Comparison of ENCODE assay signal across 19 cellular contexts in genomic region chr2:9778471-9779402, GRCh38.
DNase-seq lines count a peak whose midpoint lies in the region; TF ChIP-seq lines count a peak whose summit lies in the region.
"Had no signal": no experiment of that assay in that cellular context is flagged by ENCODE, and none has a peak within 500 bp of the region (broad histone marks: within the 10 kb centered on the region; RNA-seq: fewer than 3 reads in every experiment).

No MANE protein-coding gene starts in this region.

- H3K36me3 Mint-ChIP-seq in activated CD4-positive, alpha-beta T cell treated with anti-CD3 and anti-CD28 coated beads, Interleukin-2, amount 10 ng/mL, durations not matched to agents 7 days and 5 days (ENCODE audit: low read depth): no peaks in the 10 kb centered on the region
- H3K36me3 Mint-ChIP-seq in dendritic cell treated with granulocyte-macrophage colony-stimulating factor and Interleukin-4, amounts not matched to agents 40 ng/mL and 50 ng/mL, for 4 days (ENCODE audit: low read depth): no peaks in the 10 kb centered on the region
- peaks cover 2% of the 10 kb centered on the region for H3K36me3 Mint-ChIP-seq in neural progenitor cell
- H3K36me3 Mint-ChIP-seq: mesothelial cell of epicardium, type B pancreatic cell had no signal

- no peaks in the 10 kb centered on the region for H3K27me3 ChIP-seq in neural progenitor cell

- no peak for DNase-seq in activated CD4-positive, alpha-beta T cell treated with anti-CD3 and anti-CD28 coated beads, Interleukin-2, amount 10 ng/mL, durations not matched to agents 7 days and 5 days
- no peak for DNase-seq in activated CD4-positive, alpha-beta T cell treated with anti-CD3 and anti-CD28 coated beads, Interleukin-2, amount 50 U/mL, for 1 hour
- no peak for DNase-seq in neural progenitor cell (ENCODE audit: low spot score)
- DNase-seq in GM10266 (ENCODE audit: extremely low spot score): no peak
- no peak for DNase-seq in A172 (ENCODE audit: low spot score)
- no peak for DNase-seq in NK-92 treated with Interleukin-12 subunit alpha and Interleukin-12 subunit beta, amount 100 ng/mL, for 24 hours (lab: John Stamatoyannopoulos, UW)
- DNase-seq: activated CD4-positive, alpha-beta T cell treated with anti-CD3 and anti-CD28 coated beads for 1 hour; activated T-cell treated with anti-CD3 and anti-CD28 coated beads, Interleukin-2, amount 50 U/mL, for 4 hours; GDM1; NCI-H1105 treated with DMSO at 0.1 percent for 48 hours; NCI-H2171 treated with DMSO at 0.1 percent for 48 hours; nucleus accumbens had no signal

- H3K4me2 ChIP-seq in neural progenitor cell: no peak overlapping the region
- H3K4me2 ChIP-seq: A549 had no signal

- CTCF ChIA-PET in activated CD4-positive, alpha-beta T cell treated with anti-CD3 and anti-CD28 coated beads, Interleukin-2, amount 10 ng/mL, durations not matched to agents 7 days and 5 days (lab: Charles Lee): interaction anchor here (0.8 to 2.4 kb wide), 7 partner anchors 8 to 22 kb away, joined by 3 to 6 read pairs (median 3); no protein-coding TSS in a partner anchor
- CTCF ChIA-PET in HEK293 (lab: Yijun Ruan, JAX): interaction anchor here (0.6 to 2.3 kb wide), 9 partner anchors 9 to 1607 kb away, joined by 3 to 17 read pairs (median 4); no protein-coding TSS in a partner anchor

- no peak overlapping the region for H3K27ac ChIP-seq in HEK293 (ENCODE audit: extremely low read depth, low read depth, low read length)
- no peak overlapping the region for H3K27ac ChIP-seq in neural progenitor cell
- H3K27ac ChIP-seq: A549, epithelial cell of prostate had no signal

- H3K36me3 ChIP-seq in HEK293 (ENCODE audit: control insufficient read depth in 2 of 2, insufficient read depth in 1 of 2, low read length in 2 of 2) (no peaks in the 10 kb centered on the region), neural progenitor cell (no peaks in the 10 kb centered on the region)

- intact Hi-C loops in dendritic cell treated with granulocyte-macrophage colony-stimulating factor and Interleukin-4, amounts not matched to agents 40 ng/mL and 50 ng/mL, for 4 days (cut with micrococcal nuclease): no loop called here

- H3K9me3 Mint-ChIP-seq in activated CD4-positive, alpha-beta T cell treated with anti-CD3 and anti-CD28 coated beads, Interleukin-2, amount 10 ng/mL, durations not matched to agents 7 days and 5 days: no peaks in the 10 kb centered on the region
- H3K9me3 Mint-ChIP-seq in dendritic cell treated with granulocyte-macrophage colony-stimulating factor and Interleukin-4, amounts not matched to agents 40 ng/mL and 50 ng/mL, for 4 days: no peaks in the 10 kb centered on the region
- no peaks in the 10 kb centered on the region for H3K9me3 Mint-ChIP-seq in neural progenitor cell
- H3K9me3 Mint-ChIP-seq: activated T-cell treated with anti-CD3 and anti-CD28 coated beads, Interleukin-2, amount 50 U/mL, for 4 hours; type B pancreatic cell had no signal

- H3K4me3 Mint-ChIP-seq in activated CD4-positive, alpha-beta T cell treated with anti-CD3 and anti-CD28 coated beads, Interleukin-2, amount 10 ng/mL, durations not matched to agents 7 days and 5 days: no peak overlapping the region
- no peak overlapping the region for H3K4me3 Mint-ChIP-seq in dendritic cell treated with granulocyte-macrophage colony-stimulating factor and Interleukin-4, amounts not matched to agents 40 ng/mL and 50 ng/mL, for 4 days
- H3K4me3 Mint-ChIP-seq in neural progenitor cell: peak overlapping the region; percentile 18
- H3K4me3 Mint-ChIP-seq: mesothelial cell of epicardium, type B pancreatic cell had no signal

- POLR2A ChIA-PET in activated CD4-positive, alpha-beta T cell treated with anti-CD3 and anti-CD28 coated beads, Interleukin-2, amount 10 ng/mL, durations not matched to agents 7 days and 5 days (lab: Charles Lee): no interaction called here
- POLR2A ChIA-PET in HEK293 (lab: Yijun Ruan, JAX): no interaction called here

- no peaks in the 10 kb centered on the region for H3K9me3 ChIP-seq in HEK293 (ENCODE audit: control insufficient read depth, insufficient read depth, low read depth, low read length)
- H3K9me3 ChIP-seq in neural progenitor cell (ENCODE audit: low read depth): no peaks in the 10 kb centered on the region
- H3K9me3 ChIP-seq: A549 had no signal

- H2AFZ ChIP-seq in neural progenitor cell (replicated peaks): no peak overlapping the region

- no peak overlapping the region for H3K9ac ChIP-seq in neural progenitor cell

- peak overlapping the region; percentile 67 for H3K27ac Mint-ChIP-seq in activated CD4-positive, alpha-beta T cell treated with anti-CD3 and anti-CD28 coated beads, Interleukin-2, amount 10 ng/mL, durations not matched to agents 7 days and 5 days
- peak overlapping the region; percentile 73 for H3K27ac Mint-ChIP-seq in dendritic cell treated with granulocyte-macrophage colony-stimulating factor and Interleukin-4, amounts not matched to agents 40 ng/mL and 50 ng/mL, for 4 days
- H3K27ac Mint-ChIP-seq in neural progenitor cell: peak overlapping the region; percentile 78
- H3K27ac Mint-ChIP-seq: mesothelial cell of epicardium, type B pancreatic cell had no signal

- H3K4me1 Mint-ChIP-seq in activated CD4-positive, alpha-beta T cell treated with anti-CD3 and anti-CD28 coated beads, Interleukin-2, amount 10 ng/mL, durations not matched to agents 7 days and 5 days: peaks cover 59% of the 10 kb centered on the region
- H3K4me1 Mint-ChIP-seq in dendritic cell treated with granulocyte-macrophage colony-stimulating factor and Interleukin-4, amounts not matched to agents 40 ng/mL and 50 ng/mL, for 4 days (ENCODE audit: low read depth): peaks cover 38% of the 10 kb centered on the region
- peaks cover 32% of the 10 kb centered on the region for H3K4me1 Mint-ChIP-seq in neural progenitor cell
- H3K4me1 Mint-ChIP-seq: mesothelial cell of epicardium had no signal

- H3K4me1 ChIP-seq in HEK293 (ENCODE audit: control insufficient read depth, insufficient read depth, low read length) (no peaks in the 10 kb centered on the region), neural progenitor cell (no peaks in the 10 kb centered on the region)

- H3K4me3 ChIP-seq in HEK293 (ENCODE audit: low read depth, low read length) (no peak overlapping the region), neural progenitor cell (no peak overlapping the region)
- H3K4me3 ChIP-seq: A549, K562 had no signal

- TF ChIP-seq CTCF in HEK293 (tag by site-specific recombination; IDR thresholded peaks at IDR 0.05): no peak
- no peak for TF ChIP-seq CTCF in neural progenitor cell (IDR thresholded peaks at IDR 0.05)
- no peak for TF ChIP-seq CTCF in GM10266 (IDR thresholded peaks at IDR 0.05; ENCODE audit: control insufficient read depth, insufficient read depth, low read depth, missing control alignments)

- H3K27me3 Mint-ChIP-seq in activated CD4-positive, alpha-beta T cell treated with anti-CD3 and anti-CD28 coated beads, Interleukin-2, amount 10 ng/mL, durations not matched to agents 7 days and 5 days: no peaks in the 10 kb centered on the region
- peaks cover 5% of the 10 kb centered on the region for H3K27me3 Mint-ChIP-seq in dendritic cell treated with granulocyte-macrophage colony-stimulating factor and Interleukin-4, amounts not matched to agents 40 ng/mL and 50 ng/mL, for 4 days
- H3K27me3 Mint-ChIP-seq in neural progenitor cell (ENCODE audit: insufficient read depth, low read depth): peaks cover 5% of the 10 kb centered on the region
- H3K27me3 Mint-ChIP-seq: type B pancreatic cell had no signal

- no peaks in the 10 kb centered on the region for H4K20me1 ChIP-seq in neural progenitor cell (ENCODE audit: low read depth)

- no peaks in the 10 kb centered on the region for H3F3A ChIP-seq in neural progenitor cell (ENCODE audit: low read depth)

- H3K79me2 ChIP-seq in neural progenitor cell (ENCODE audit: low read depth): no peaks in the 10 kb centered on the region

TF ChIP-seq in HEK293, 187 proteins besides CTCF, POLR2A, EP300 and RAD21:
- 0 out of 2 replicates have a peak, but pooled peaks have one; percentile 13 for TF ChIP-seq ZNF341 (tag by site-specific recombination; IDR thresholded peaks at IDR 0.05; ENCODE audit: low read depth)
- no peak for TF ChIP-seq ZNF138 (tag by site-specific recombination; IDR thresholded peaks at IDR 0.05; ENCODE audit: borderline replicate concordance)
- TF ChIP-seq ZNF555 (tag by site-specific recombination; conservative IDR thresholded peaks at IDR 0.05): no peak
- TF ChIP-seq ZIC2 (tag by site-specific recombination; IDR thresholded peaks at IDR 0.05): peak; percentile 93
- TF ChIP-seq ZNF121 (tag by site-specific recombination; IDR thresholded peaks at IDR 0.05): no peak
- no peak for TF ChIP-seq ZBTB26 (tag by site-specific recombination; optimal IDR thresholded peaks at IDR 0.05)
- TF ChIP-seq ZSCAN16 (tag by site-specific recombination; IDR thresholded peaks at IDR 0.05): no peak
